17 cellular contexts compared by ENCODE assay signal in genomic region chr11:111372538-111372937, GRCh38. TPM values are rescaled to one million over a fixed set of nuclear protein-coding genes. Genes with fewer than 3 reads are reported as not detected.
DNase-seq lines count a peak whose midpoint lies in the region; ATAC-seq lines count a peak whose summit lies in the region.
"Had no signal": no experiment of that assay in that cellular context is flagged by ENCODE, and none has a peak within 500 bp of the region (broad histone marks: within the 10 kb centered on the region; RNA-seq: fewer than 3 reads in every experiment).

No MANE protein-coding gene starts in this region.

- POLR2A ChIA-PET in activated CD4-positive, alpha-beta T cell treated with anti-CD3 and anti-CD28 coated beads for 36 hours (lab: Charles Lee) = no interaction called here

- no peaks in the 10 kb centered on the region for H3K27me3 Mint-ChIP-seq in activated CD4-positive, alpha-beta T cell treated with anti-CD3 and anti-CD28 coated beads for 36 hours

- H3K4me1 ChIP-seq in mucosa of rectum (ENCODE audit: control insufficient read depth in 2 of 2, insufficient read depth in 2 of 2, low read length in 2 of 2) = peaks cover 2 to 8% of the 10 kb centered on the region in 2 donors
- H3K4me1 ChIP-seq: gastroesophageal sphincter, uterus had no signal

- H3K27ac Mint-ChIP-seq in activated CD4-positive, alpha-beta T cell treated with anti-CD3 and anti-CD28 coated beads for 36 hours = peak overlapping the region; percentile 35

- H3K4me3 ChIP-seq in mucosa of rectum (ENCODE audit: low read length in 2 of 2) = peak overlapping the region in 1 of 2 donors; percentile 0
- H3K4me3 ChIP-seq: gastroesophageal sphincter, K562, sigmoid colon, stomach, uterus had no signal

- DNase-seq in activated CD4-positive, alpha-beta T cell treated with anti-CD3 and anti-CD28 coated beads for 36 hours = no peak
- no peak for DNase-seq in activated CD4-positive, alpha-beta T cell treated with anti-CD3 and anti-CD28 coated beads for 1 hour
- DNase-seq in NCI-H1092 treated with DMSO at 0.1 percent for 48 hours (lab: John Stamatoyannopoulos, UW) (peak; percentile 83), NCI-H774 (lab: John Stamatoyannopoulos, UW) (peak; percentile 13), NCI-H510A treated with DMSO at 0.1 percent for 48 hours (lab: John Stamatoyannopoulos, UW) (no peak)
- DNase-seq: Caco-2, mammary epithelial cell, sigmoid colon, stomach, uterus had no signal

- H3K27me3 ChIP-seq in mucosa of rectum (ENCODE audit: control insufficient read depth in 2 of 2, insufficient read depth in 2 of 2, low read length in 2 of 2) = no peaks in the 10 kb centered on the region
- H3K27me3 ChIP-seq: gastroesophageal sphincter, neutrophil, sigmoid colon, stomach, uterus had no signal

- no peaks in the 10 kb centered on the region for H3K9me3 ChIP-seq in mucosa of rectum (ENCODE audit: control insufficient read depth in 2 of 2, low read length in 2 of 2)
- H3K9me3 ChIP-seq: Caco-2, gastroesophageal sphincter, neutrophil, sigmoid colon, stomach, uterus had no signal

- intact Hi-C loops in activated CD4-positive, alpha-beta T cell treated with anti-CD3 and anti-CD28 coated beads for 36 hours (cut with DNase I, micrococcal nuclease) = loop anchor here in 1 of 2 experiments (10.0 kb wide), 2 partner anchors 392 to 1278 kb away; partner anchors contain the start of genes PPP2R1B and ZC3H12C

- no peaks in the 10 kb centered on the region for H3K9me3 Mint-ChIP-seq in activated CD4-positive, alpha-beta T cell treated with anti-CD3 and anti-CD28 coated beads for 36 hours (ENCODE audit: low read depth)

- H3K27ac ChIP-seq in mucosa of rectum (ENCODE audit: low read depth in 2 of 2, low read length in 2 of 2) = peak overlapping the region; percentile 12 to 18
- H3K27ac ChIP-seq: gastroesophageal sphincter, neutrophil, sigmoid colon, uterus had no signal

- ATAC-seq in activated CD4-positive, alpha-beta T cell treated with anti-CD3 and anti-CD28 coated beads for 36 hours = no peak
- ATAC-seq in GM21360 (IDR thresholded peaks at IDR 0.05; ENCODE audit: unreplicated experiment) (no peak), GM21381 (IDR thresholded peaks at IDR 0.05; ENCODE audit: unreplicated experiment) (no peak)
- ATAC-seq: gastroesophageal sphincter, K562, Panc1 had no signal

- no peaks in the 10 kb centered on the region for H3K36me3 ChIP-seq in mucosa of rectum (ENCODE audit: control insufficient read depth in 2 of 2, insufficient read depth in 2 of 2, low read length in 2 of 2)
- H3K36me3 ChIP-seq: gastroesophageal sphincter, neutrophil, sigmoid colon, stomach, uterus had no signal

- H3K36me3 Mint-ChIP-seq in activated CD4-positive, alpha-beta T cell treated with anti-CD3 and anti-CD28 coated beads for 36 hours (ENCODE audit: low read depth) = no peaks in the 10 kb centered on the region

- no peak overlapping the region for H3K4me3 Mint-ChIP-seq in activated CD4-positive, alpha-beta T cell treated with anti-CD3 and anti-CD28 coated beads for 36 hours

- CTCF ChIA-PET in activated CD4-positive, alpha-beta T cell treated with anti-CD3 and anti-CD28 coated beads for 36 hours (lab: Charles Lee) = no interaction called here

- H3K4me1 Mint-ChIP-seq in activated CD4-positive, alpha-beta T cell treated with anti-CD3 and anti-CD28 coated beads for 36 hours = peaks cover 46% of the 10 kb centered on the region

- H3K9ac ChIP-seq in mucosa of rectum (ENCODE audit: low read depth in 1 of 2, low read length in 2 of 2) = no peak overlapping the region

RNA-seq across cellular contexts. Expression of gene POU2AF1, which starts 6.5 kb away (rescaled TPM):
- total RNA-seq in activated CD4-positive, alpha-beta T cell treated with anti-CD3 and anti-CD28 coated beads for 36 hours = 10 to 100 TPM in 1 of 2 experiments, 1 to 10 TPM in 1; 9.6 to 10.0 TPM

Comparison
In these comparisons a context has a peak if more than half of its experiments do, and no peak if none do; other contexts are left out.
1. DNase-seq: peak in NCI-H1092 treated with DMSO at 0.1 percent for 48 hours (single experiment) and NCI-H774 (single experiment); none in activated CD4-positive, alpha-beta T cell treated with anti-CD3 and anti-CD28 coated beads for 36 hours (single experiment), activated CD4-positive, alpha-beta T cell treated with anti-CD3 and anti-CD28 coated beads for 1 hour (single experiment) and NCI-H510A treated with DMSO at 0.1 percent for 48 hours (single experiment).